9 cellular contexts compared by ENCODE assay signal in the genomic region with DNA sequence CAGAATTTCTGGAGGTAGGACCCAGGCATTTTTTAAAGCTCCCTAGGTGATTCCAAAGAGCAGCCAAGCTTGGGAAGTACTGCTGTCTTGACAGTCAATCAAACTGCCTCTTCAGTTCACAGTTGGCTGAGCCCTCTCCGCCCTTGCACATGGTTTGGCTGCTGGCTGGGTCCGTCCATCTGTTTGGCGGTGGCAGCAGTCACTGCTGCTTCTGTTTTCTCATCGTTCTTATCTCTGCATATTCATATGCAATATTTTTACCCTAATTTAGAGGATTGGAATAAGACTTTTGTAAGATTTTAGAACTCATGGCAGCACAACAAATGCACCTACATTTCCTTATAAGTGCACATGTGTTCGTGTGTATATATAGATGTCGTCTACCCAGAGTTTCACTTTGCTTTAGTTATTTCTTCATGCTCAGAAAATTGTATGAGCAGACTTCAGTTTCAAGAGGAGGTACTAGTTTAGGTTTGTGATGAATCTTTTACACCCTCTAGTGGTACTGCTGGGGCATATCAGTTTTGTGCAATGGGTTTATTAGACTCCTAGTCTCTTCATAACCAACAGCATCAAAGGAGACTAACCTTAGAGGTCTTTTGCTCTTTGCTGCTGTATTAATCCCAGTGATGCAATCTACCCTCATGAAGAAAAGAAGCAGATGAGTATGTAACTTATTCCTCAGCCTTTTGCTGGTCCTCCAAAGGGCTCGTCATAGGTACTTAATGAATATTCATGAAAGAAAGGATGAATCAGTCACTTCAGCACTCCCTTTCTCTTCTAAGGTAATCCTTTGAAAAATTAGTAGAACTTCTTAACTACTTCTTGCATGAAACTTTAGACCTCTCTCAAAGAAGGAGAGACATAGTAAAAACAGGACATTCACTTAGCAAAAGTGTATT. TPM values are rescaled to one million over a fixed set of nuclear protein-coding genes. Genes with fewer than 3 reads are reported as not detected.
DNase-seq lines count a peak whose midpoint lies in the region; ATAC-seq, FAIRE-seq and TF ChIP-seq lines count a peak whose summit lies in the region.
"Had no signal": no experiment of that assay in that cellular context is flagged by ENCODE, and none has a peak within 500 bp of the region (broad histone marks: within the 10 kb centered on the region; RNA-seq: fewer than 3 reads in every experiment).

No MANE protein-coding gene starts in this region.

- H3K9me2 ChIP-seq in SK-N-SH: no peaks in the 10 kb centered on the region

- H2AFZ ChIP-seq in SK-N-SH (ENCODE audit: low read depth): peak overlapping the region; percentile 69; the same call in 1 of the 2 replicates

- peak; percentile 74 for ATAC-seq in HG02870 (IDR thresholded peaks at IDR 0.05; ENCODE audit: unreplicated experiment)
- peak; percentile 84 for ATAC-seq in naive B cell (ENCODE audit: low read depth in 2 of 2)

- CTCF ChIA-PET in SK-N-SH (lab: Yijun Ruan, JAX): interaction anchor here (0.6 to 2.1 kb wide), 9 partner anchors 29 to 949 kb away, joined by 3 to 11 read pairs (median 4); no protein-coding TSS in a partner anchor

- H3K27ac Mint-ChIP-seq in CD14-positive monocyte (no peak overlapping the region), naive B cell (no peak overlapping the region)

- peak overlapping the region; percentile 22; the same call in 1 of the 2 replicates for H3K9ac ChIP-seq in SK-N-SH

- peak; percentile 93 for TF ChIP-seq RAD21 in SK-N-SH (IDR thresholded peaks at IDR 0.05; ENCODE audit: low read length)

- no peaks in the 10 kb centered on the region for H3K79me2 ChIP-seq in SK-N-SH (ENCODE audit: insufficient read depth)

- H3K4me1 Mint-ChIP-seq in CD14-positive monocyte: peaks cover 9% of the 10 kb centered on the region
- peaks cover 11 to 16% (median 11%) of the 10 kb centered on the region in 3 donors for H3K4me1 Mint-ChIP-seq in naive B cell

- no peaks in the 10 kb centered on the region for H3K27me3 ChIP-seq in SK-N-SH (ENCODE audit: insufficient read depth)

- peak overlapping the region; percentile 58 to 71 for H3K4me3 Mint-ChIP-seq in CD14-positive monocyte
- peak overlapping the region; percentile 56 to 88 (median 80) for H3K4me3 Mint-ChIP-seq in naive B cell

- DNase-seq in CD14-positive monocyte (ENCODE audit: low spot score): no peak
- DNase-seq in GM18507 (ENCODE audit: extremely low spot score, insufficient read length, low read depth): peak; percentile 38
- DNase-seq in NCI-H1105 treated with DMSO at 0.1 percent for 48 hours (lab: John Stamatoyannopoulos, UW): peak; percentile 84
- peak; percentile 56 for DNase-seq in SK-N-SH
- peak; percentile 67 for DNase-seq in epidermal melanocyte (ENCODE audit: insufficient read length, low spot score)
- DNase-seq in naive B cell: peak; percentile 63
- no peak for DNase-seq in activated effector memory CD4-positive, alpha-beta T cell treated with Interleukin-2 at 50 U/mL for 16 hours

- H3K9me3 ChIP-seq in SK-N-SH: no peaks in the 10 kb centered on the region

- peaks cover 2 to 4% of the 10 kb centered on the region in 2 experiments; a peak in 2 of 4 replicates for H3K4me1 ChIP-seq in SK-N-SH (ENCODE audit: control insufficient read depth in 1 of 2, insufficient read depth in 2 of 2, low read depth in 1 of 2, low read length in 1 of 2)

- intact Hi-C loops in CD14-positive monocyte (cut with micrococcal nuclease): no loop called here

- peak; percentile 92 for FAIRE-seq in GM18507 (lab: Jason Lieb, UNC)

- 24% methylated on average over 7 of the region's 7 CpGs for WGBS in SK-N-SH (ENCODE audit: low lambda C conversion rate)

- no peak for TF ChIP-seq EP300 in SK-N-SH (IDR thresholded peaks at IDR 0.05; ENCODE audit: borderline replicate concordance in 1 of 2, low read depth in 1 of 2, low read length in 1 of 2)

- H3K27me3 Mint-ChIP-seq in CD14-positive monocyte (ENCODE audit: low read depth in 3 of 3) (no peaks in the 10 kb centered on the region), naive B cell (no peaks in the 10 kb centered on the region)

- POLR2A ChIA-PET in SK-N-SH (lab: Yijun Ruan, JAX): no interaction called here

- peak overlapping the region; percentile 75 for H3K4me2 ChIP-seq in SK-N-SH

- H3K4me3 ChIP-seq in SK-N-SH (ENCODE audit: low read depth in 2 of 2, low read length in 1 of 2): peak overlapping the region; percentile 37 to 58

- H3K36me3 Mint-ChIP-seq in CD14-positive monocyte (no peaks in the 10 kb centered on the region), naive B cell (no peaks in the 10 kb centered on the region)

- peak overlapping the region; percentile 4 to 28; a peak in 1 of 4 replicates for H3K27ac ChIP-seq in SK-N-SH (ENCODE audit: low read depth in 2 of 2, low read length in 1 of 2)

- H3K36me3 ChIP-seq in SK-N-SH (replicated peaks in 1 of 2; ENCODE audit: control insufficient read depth in 1 of 2, insufficient read depth in 2 of 2, low read length in 1 of 2): no peaks in the 10 kb centered on the region

- TF ChIP-seq CTCF in CD14-positive monocyte (IDR thresholded peaks at IDR 0.05) (peak; percentile 85), SK-N-SH (IDR thresholded peaks at IDR 0.05) (peak; percentile 92)

- no peaks in the 10 kb centered on the region for H3K9me3 Mint-ChIP-seq in CD14-positive monocyte
- no peaks in the 10 kb centered on the region for H3K9me3 Mint-ChIP-seq in naive B cell

- no peaks in the 10 kb centered on the region for H3F3A ChIP-seq in SK-N-SH (replicated peaks; ENCODE audit: insufficient read depth)

- H4K20me1 ChIP-seq in SK-N-SH (ENCODE audit: insufficient read depth): no peaks in the 10 kb centered on the region

TF ChIP-seq in SK-N-SH, 30 proteins besides CTCF, POLR2A, EP300 and RAD21:
- TF ChIP-seq, protein P1, sequence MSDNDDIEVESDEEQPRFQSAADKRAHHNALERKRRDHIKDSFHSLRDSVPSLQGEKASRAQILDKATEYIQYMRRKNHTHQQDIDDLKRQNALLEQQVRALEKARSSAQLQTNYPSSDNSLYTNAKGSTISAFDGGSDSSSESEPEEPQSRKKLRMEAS (IDR thresholded peaks at IDR 0.05; ENCODE audit: low read depth): no peak
- peak; percentile 90 for TF ChIP-seq SMC3 (IDR thresholded peaks at IDR 0.05; ENCODE audit: low read depth, low read length)

RNA-seq across cellular contexts. Expression of a gene that starts 44.3 kb away (rescaled TPM):
- polyA plus RNA-seq in CD14-positive monocyte (not detected), SK-N-SH (2012; rRNA removed) (0.16 and 0.18 TPM in 2 replicates), naive B cell (ENCODE audit: low read depth in 6 of 6) (not detected)
- 0.10 and 0.20 TPM in 2 replicates for polyA plus RNA-seq in SK-N-SH (2012; cell fraction: cytosol; rRNA removed)
- 0.81 and 1.1 TPM in 2 replicates for polyA plus RNA-seq in SK-N-SH (2012; cell fraction: nucleus; rRNA removed)
- polyA plus RNA-seq: urinary bladder had no signal

Comparison
In these comparisons a context has a peak if more than half of its experiments do, and no peak if none do; other contexts are left out.
1. DNase-seq: peak in GM18507 (single experiment), NCI-H1105 treated with DMSO at 0.1 percent for 48 hours (single experiment), SK-N-SH (single experiment), epidermal melanocyte (single experiment) and naive B cell (single experiment); none in CD14-positive monocyte (single experiment) and activated effector memory CD4-positive, alpha-beta T cell treated with Interleukin-2 at 50 U/mL for 16 hours (single experiment).